In genomic region chr1:98051065-98051675, GRCh38 we compare ENCODE assay signal across 8 cellular contexts.
DNase-seq lines count a peak whose midpoint lies in the region; ATAC-seq, FAIRE-seq and TF ChIP-seq lines count a peak whose summit lies in the region.

No MANE protein-coding gene starts in this region.

- H3K4me3 ChIP-seq in A549 (no peak overlapping the region), dorsolateral prefrontal cortex (no peak overlapping the region)

- no peak overlapping the region for H3K4me3 Mint-ChIP-seq in activated CD4-positive, alpha-beta T cell treated with anti-CD3 and anti-CD28 coated beads, Interleukin-2, amount 10 ng/mL, durations not matched to agents 24 days and 14 days

- POLR2A ChIA-PET in A549 (lab: Yijun Ruan, JAX): interaction anchor here (0.9 kb wide), 1 partner anchor 213 kb away, joined by 4 read pairs; no protein-coding TSS in a partner anchor

- WGBS in A549 (ENCODE audit: missing lambda C conversion rate): 0% methylated on average over 1 of the region's 1 CpG

- FAIRE-seq in A549 (lab: Jason Lieb, UNC): no peak

- intact Hi-C loops in activated CD4-positive, alpha-beta T cell treated with anti-CD3 and anti-CD28 coated beads, Interleukin-2, amount 10 ng/mL, durations not matched to agents 24 days and 14 days (cut with micrococcal nuclease): loop anchor here (1.0 to 5.0 kb wide), 4 partner anchors 382 to 864 kb away; no protein-coding TSS in a partner anchor
- intact Hi-C loops in dorsolateral prefrontal cortex (cut with DNase I): loop anchor here in 1 of 2 donors (10.0 kb wide), 1 partner anchor 806 kb away; no protein-coding TSS in a partner anchor

- peaks cover 89% of the 10 kb centered on the region for H3K27me3 Mint-ChIP-seq in activated CD4-positive, alpha-beta T cell treated with anti-CD3 and anti-CD28 coated beads, Interleukin-2, amount 10 ng/mL, durations not matched to agents 24 days and 14 days

- no peak overlapping the region for H3K27ac ChIP-seq in A549
- no peak overlapping the region for H3K27ac ChIP-seq in dorsolateral prefrontal cortex

- ATAC-seq in A549: 0 out of 6 replicates have a peak, but pooled peaks of 1 of the 2 experiments have one; percentile 20
- peak; percentile 46 for ATAC-seq in HG03139 (IDR thresholded peaks at IDR 0.05; ENCODE audit: unreplicated experiment)

- TF ChIP-seq CTCF in A549 (IDR thresholded peaks at IDR 0.05) (peak; percentile 77), GM13976 (IDR thresholded peaks at IDR 0.05; ENCODE audit: borderline replicate concordance, control extremely low read depth, extremely low read depth, insufficient read depth, missing control alignments) (peak; percentile 89), dorsolateral prefrontal cortex (IDR thresholded peaks at IDR 0.05 in 54 of 56, conservative IDR thresholded peaks at IDR 0.05 in 2 of 56; ENCODE audit: low read depth in 1 of 56, partially characterized antibody in 56 of 56) (peak; percentile 69 to 99 (median 91))

- DNase-seq in A549 (ENCODE audit: low read depth in 1 of 2, low spot score in 1 of 2): peak; percentile 36 to 77
- DNase-seq in GM13976 (ENCODE audit: low spot score): peak; percentile 61
- peak; percentile 25 for DNase-seq in NCI-H510A (lab: John Stamatoyannopoulos, UW)
- DNase-seq in activated CD4-positive, alpha-beta T cell treated with anti-CD3 and anti-CD28 coated beads, Interleukin-2, amount 10 ng/mL, durations not matched to agents 24 days and 14 days: peak; percentile 93
- peak; percentile 21 to 94 (median 80) for DNase-seq in dorsolateral prefrontal cortex
- peak; percentile 94 for DNase-seq in medulla oblongata (ENCODE audit: extremely low spot score)
- peak; percentile 26 to 58 for DNase-seq in stimulated activated CD8-positive, alpha-beta memory T cell treated with anti-CD3 and anti-CD28 coated beads, Interleukin-7, amount 100 ng/mL, for 4 hours (ENCODE audit: low read depth in 2 of 2)

- TF ChIP-seq EP300 in A549 (IDR thresholded peaks at IDR 0.05): no peak

- in situ Hi-C loops in GM13976 (cut with MboI; ENCODE audit: low sequenced_read_pairs, unreplicated experiment): loop anchor here (10.0 to 25.0 kb wide), 2 partner anchors 411 to 1086 kb away; no protein-coding TSS in a partner anchor

- H3K9me3 Mint-ChIP-seq in activated CD4-positive, alpha-beta T cell treated with anti-CD3 and anti-CD28 coated beads, Interleukin-2, amount 10 ng/mL, durations not matched to agents 24 days and 14 days: peaks cover 3% of the 10 kb centered on the region

- TF ChIP-seq POLR2A in A549 (IDR thresholded peaks at IDR 0.05; ENCODE audit: low read length): no peak

- no peak overlapping the region for H3K4me2 ChIP-seq in A549

- no peaks in the 10 kb centered on the region for H3K9me3 ChIP-seq in A549

- TF ChIP-seq RAD21 in A549 (conservative IDR thresholded peaks at IDR 0.05 in 1 of 2, IDR thresholded peaks at IDR 0.05 in 1 of 2): peak; percentile 89 to 95

- H3K36me3 Mint-ChIP-seq in activated CD4-positive, alpha-beta T cell treated with anti-CD3 and anti-CD28 coated beads, Interleukin-2, amount 10 ng/mL, durations not matched to agents 24 days and 14 days (ENCODE audit: low read depth): no peaks in the 10 kb centered on the region

- H3K4me1 Mint-ChIP-seq in activated CD4-positive, alpha-beta T cell treated with anti-CD3 and anti-CD28 coated beads, Interleukin-2, amount 10 ng/mL, durations not matched to agents 24 days and 14 days: peaks cover 25% of the 10 kb centered on the region

- H3K27me3 ChIP-seq in dorsolateral prefrontal cortex: peaks cover 0 to 26% (median 3%) of the 10 kb centered on the region in 45 donors

- CTCF ChIA-PET in A549 (lab: Yijun Ruan, JAX): interaction anchor here (0.7 to 1.6 kb wide), 12 partner anchors 9 to 1815 kb away, joined by 3 to 5 read pairs (median 3); no protein-coding TSS in a partner anchor

- H3K27ac Mint-ChIP-seq in activated CD4-positive, alpha-beta T cell treated with anti-CD3 and anti-CD28 coated beads, Interleukin-2, amount 10 ng/mL, durations not matched to agents 24 days and 14 days: no peak overlapping the region

- peaks cover 8% of the 10 kb centered on the region; the same call in 1 of the 3 replicates for H3K4me1 ChIP-seq in A549

TF ChIP-seq in A549, 52 proteins besides CTCF, POLR2A, EP300 and RAD21:
- TF ChIP-seq ELK1 (IDR thresholded peaks at IDR 0.05; ENCODE audit: low read depth, low read length): no peak
- TF ChIP-seq FOSL2 (IDR thresholded peaks at IDR 0.05): no peak
- no peak for TF ChIP-seq FOSL2 (CRISPR knock-in tag; IDR thresholded peaks at IDR 0.05)
- TF ChIP-seq SMC3 (IDR thresholded peaks at IDR 0.05): peak; percentile 88
TF ChIP-seq in A549: peak in this region for 1.

Comparison
In these comparisons a context has a peak if more than half of its experiments do, and no peak if none do; other contexts are left out.
1. DNase-seq: peak in every context shown above with its lines; median percentile 94 in medulla oblongata; 93 in activated CD4-positive, alpha-beta T cell treated with anti-CD3 and anti-CD28 coated beads, Interleukin-2, amount 10 ng/mL, durations not matched to agents 24 days and 14 days; 80 in dorsolateral prefrontal cortex; 61 in GM13976; 56 in A549; 42 in stimulated activated CD8-positive, alpha-beta memory T cell treated with anti-CD3 and anti-CD28 coated beads, Interleukin-7, amount 100 ng/mL, for 4 hours; 25 in NCI-H510A.